In the genomic region with DNA sequence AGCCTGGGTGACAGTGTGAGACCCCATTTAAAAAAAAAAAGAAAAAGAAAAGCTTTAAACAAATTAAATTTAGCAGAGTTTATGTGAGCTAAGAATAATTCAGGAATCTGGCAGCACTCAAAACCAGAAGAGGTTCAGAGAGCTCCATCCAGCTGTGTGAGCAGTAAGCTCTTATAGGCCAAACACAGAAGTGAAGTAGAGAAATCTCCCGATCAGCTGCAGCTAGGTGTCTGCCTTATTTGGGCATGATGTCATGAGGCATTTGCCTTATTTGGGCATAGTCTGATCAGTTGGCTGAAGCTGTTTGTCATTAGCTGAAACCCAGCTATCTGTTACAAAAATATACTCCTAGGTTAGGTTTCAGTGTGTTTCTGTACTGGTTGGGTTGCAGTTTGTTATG, we compare ENCODE assay signal across 14 cellular contexts. TPM values are rescaled to one million over a fixed set of nuclear protein-coding genes. Genes with fewer than 3 reads are reported as not detected.
DNase-seq lines count a peak whose midpoint lies in the region; ATAC-seq, FAIRE-seq and TF ChIP-seq lines count a peak whose summit lies in the region.
"Had no signal": no experiment of that assay in that cellular context is flagged by ENCODE, and none has a peak within 500 bp of the region (broad histone marks: within the 10 kb centered on the region; RNA-seq: fewer than 3 reads in every experiment).

No MANE protein-coding gene starts in this region.

- no peak overlapping the region for H3K27ac ChIP-seq in HepG2 (ENCODE audit: extremely low read length, insufficient read depth, low read length)
- H3K27ac ChIP-seq in right lobe of liver: no peak overlapping the region
- no peak overlapping the region for H3K27ac ChIP-seq in GM23338 (ENCODE audit: low read depth)

- H3K4me1 Mint-ChIP-seq in GM23338: peaks cover 6% of the 10 kb centered on the region; the same call in 2 of the 3 replicates
- no peaks in the 10 kb centered on the region for H3K4me1 Mint-ChIP-seq in natural killer cell treated with Interleukin-12 subunit alpha and Interleukin-12 subunit beta and Interleukin-15 and Interleukin-18, amount 100 ng/mL, for 72 hours (ENCODE audit: low read depth in 2 of 2)

- peaks cover 12% of the 10 kb centered on the region for H3K27me3 Mint-ChIP-seq in GM23338 (ENCODE audit: insufficient read depth, low read depth, poor library complexity)
- peaks cover 20 to 42% of the 10 kb centered on the region in 2 donors for H3K27me3 Mint-ChIP-seq in natural killer cell treated with Interleukin-12 subunit alpha and Interleukin-12 subunit beta and Interleukin-15 and Interleukin-18, amount 100 ng/mL, for 72 hours

- TF ChIP-seq EP300 in HepG2 (IDR thresholded peaks at IDR 0.05; ENCODE audit: low read depth in 2 of 2, low read length in 2 of 2): no peak
- TF ChIP-seq EP300 in HepG2 (CRISPR knock-in tag; IDR thresholded peaks at IDR 0.05; ENCODE audit: borderline replicate concordance): no peak

- BruUV-seq in HepG2 (replicated peaks; lab: Mats Ljungman, UMichigan): no TSS peak

- no peak overlapping the region for H3K4me3 ChIP-seq in HepG2 (replicated peaks in 1 of 3; ENCODE audit: insufficient read depth in 1 of 3, low read depth in 2 of 3, low read length in 3 of 3)
- no peak overlapping the region for H3K4me3 ChIP-seq in right lobe of liver
- no peak overlapping the region for H3K4me3 ChIP-seq in GM23338

- no peak for ATAC-seq in HepG2
- no peak for ATAC-seq in right lobe of liver
- peak; percentile 27 for ATAC-seq in GM23338
- ATAC-seq in HG03457 (IDR thresholded peaks at IDR 0.05; ENCODE audit: unreplicated experiment): peak; percentile 29
- ATAC-seq in natural killer cell treated with Interleukin-12 subunit alpha and Interleukin-12 subunit beta and Interleukin-15 and Interleukin-18, amount 100 ng/mL, for 72 hours: no peak
- ATAC-seq: esophagus mucosa, Panc1 had no signal

- TF ChIP-seq POLR2A in HepG2 (IDR thresholded peaks at IDR 0.05; ENCODE audit: insufficient read depth in 1 of 2, low read depth in 2 of 2, low read length in 2 of 2): no peak
- no peak for TF ChIP-seq POLR2A in right lobe of liver (IDR thresholded peaks at IDR 0.05)

- H3K36me3 ChIP-seq in HepG2 (replicated peaks in 1 of 2; ENCODE audit: control insufficient read depth in 1 of 2, insufficient read depth in 2 of 2, low read length in 2 of 2) (no peaks in the 10 kb centered on the region), right lobe of liver (no peaks in the 10 kb centered on the region), GM23338 (ENCODE audit: insufficient read depth) (no peaks in the 10 kb centered on the region)

- H3K9me3 ChIP-seq in HepG2 (ENCODE audit: low read length) (no peaks in the 10 kb centered on the region), right lobe of liver (no peaks in the 10 kb centered on the region)

- H3K4me1 ChIP-seq in HepG2 (ENCODE audit: insufficient read depth, low read length): no peaks in the 10 kb centered on the region
- no peaks in the 10 kb centered on the region for H3K4me1 ChIP-seq in right lobe of liver
- no peaks in the 10 kb centered on the region for H3K4me1 ChIP-seq in GM23338 (ENCODE audit: insufficient read depth)

- no peak for DNase-seq in HepG2 (ENCODE audit: low spot score)
- DNase-seq in right lobe of liver: no peak
- DNase-seq in GM23338 (ENCODE audit: low spot score): peak; percentile 40
- no peak for DNase-seq in stimulated activated CD4-positive, alpha-beta T cell treated with anti-CD3 and anti-CD28 coated beads, Interleukin-4, amount 100 ng/mL, for 4 hours
- DNase-seq in NK-92 (lab: John Stamatoyannopoulos, UW; ENCODE audit: unreplicated experiment): no peak
- DNase-seq in natural killer cell treated with Interleukin-12 subunit alpha and Interleukin-12 subunit beta and Interleukin-15 and Interleukin-18, amount 100 ng/mL, for 72 hours (ENCODE audit: low spot score): no peak
- DNase-seq in COLO829 (ENCODE audit: low spot score): no peak
- DNase-seq: activated T-cell treated with anti-CD3 and anti-CD28 coated beads, Interleukin-2, amount 50 U/mL, for 24 hours; stimulated activated naive CD4-positive, alpha-beta T cell treated with Interleukin-2 at 50 U/mL for 16 hours had no signal

- TF ChIP-seq RAD21 in HepG2 (CRISPR knock-in tag; IDR thresholded peaks at IDR 0.05): no peak

- POLR2A ChIA-PET in HepG2 (lab: Yijun Ruan, JAX): no interaction called here

- H3K4me2 ChIP-seq in HepG2 (ENCODE audit: low read depth, low read length): no peak overlapping the region
- no peak overlapping the region for H3K4me2 ChIP-seq in GM23338

- H3K27me3 ChIP-seq in HepG2 (ENCODE audit: control insufficient read depth in 1 of 2, insufficient read depth in 2 of 2, low read length in 2 of 2) (peaks cover 1 to 23% of the 10 kb centered on the region in 2 experiments; a peak in 2 of 5 replicates), right lobe of liver (no peaks in the 10 kb centered on the region), GM23338 (ENCODE audit: insufficient read depth) (peaks cover 17% of the 10 kb centered on the region; the same call in 1 of the 2 replicates)

- no peak overlapping the region for H3K9ac ChIP-seq in HepG2 (ENCODE audit: insufficient read depth, low read depth, low read length)

- intact Hi-C loops in HepG2 (cut with micrococcal nuclease; ENCODE audit: unreplicated experiment): loop anchor here (5.0 kb wide), 1 partner anchor 403 kb away; no protein-coding TSS in a partner anchor
- intact Hi-C loops in right lobe of liver (cut with DNase I): no loop called here

- no peaks in the 10 kb centered on the region; the same call in 2 of the 3 replicates for H3K36me3 Mint-ChIP-seq in GM23338 (ENCODE audit: low read depth)
- H3K36me3 Mint-ChIP-seq in natural killer cell treated with Interleukin-12 subunit alpha and Interleukin-12 subunit beta and Interleukin-15 and Interleukin-18, amount 100 ng/mL, for 72 hours: no peaks in the 10 kb centered on the region

- no peak overlapping the region for H3K4me3 Mint-ChIP-seq in GM23338
- no peak overlapping the region for H3K4me3 Mint-ChIP-seq in natural killer cell treated with Interleukin-12 subunit alpha and Interleukin-12 subunit beta and Interleukin-15 and Interleukin-18, amount 100 ng/mL, for 72 hours
- H3K4me3 Mint-ChIP-seq: activated T-cell treated with anti-CD3 and anti-CD28 coated beads, Interleukin-2, amount 50 U/mL, for 24 hours had no signal

- no peaks in the 10 kb centered on the region for H3K79me2 ChIP-seq in HepG2 (ENCODE audit: insufficient read depth, low read length)
- no peaks in the 10 kb centered on the region for H3K79me2 ChIP-seq in GM23338 (replicated peaks; ENCODE audit: insufficient read depth)

- H4K20me1 ChIP-seq in HepG2 (ENCODE audit: insufficient read depth, low read length) (no peaks in the 10 kb centered on the region), GM23338 (replicated peaks; ENCODE audit: insufficient read depth) (no peaks in the 10 kb centered on the region)

- H3F3A ChIP-seq in GM23338 (replicated peaks; ENCODE audit: low read depth): no peaks in the 10 kb centered on the region

- H3K9me2 ChIP-seq in GM23338 (ENCODE audit: insufficient read depth): no peaks in the 10 kb centered on the region; the same call in 1 of the 2 replicates

- 0% methylated on average over 1 of the region's 1 CpG for WGBS in HepG2 (ENCODE audit: low lambda C conversion rate)
- 33% methylated on average over 1 of the region's 1 CpG for WGBS in right lobe of liver (ENCODE audit: insufficient coverage, low coverage, low lambda C conversion rate, missing lambda C conversion rate)

- CTCF ChIA-PET in HepG2 (lab: Yijun Ruan, JAX; ENCODE audit: low intra/inter-chr PET ratio, low total read pairs): no interaction called here

- no peak for FAIRE-seq in HepG2 (lab: Jason Lieb, UNC)
- FAIRE-seq: bronchial epithelial cell, TTC549 had no signal

- TF ChIP-seq CTCF in HepG2 (CRISPR knock-in tag; IDR thresholded peaks at IDR 0.05) (no peak), right lobe of liver (IDR thresholded peaks at IDR 0.05) (no peak), GM23338 (conservative IDR thresholded peaks at IDR 0.05; ENCODE audit: low read depth in 2 of 2) (no peak)

- peaks cover 10% of the 10 kb centered on the region; the same call in 2 of the 3 replicates for H3K9me3 Mint-ChIP-seq in GM23338
- no peaks in the 10 kb centered on the region for H3K9me3 Mint-ChIP-seq in natural killer cell treated with Interleukin-12 subunit alpha and Interleukin-12 subunit beta and Interleukin-15 and Interleukin-18, amount 100 ng/mL, for 72 hours
- H3K9me3 Mint-ChIP-seq: activated T-cell treated with anti-CD3 and anti-CD28 coated beads, Interleukin-2, amount 50 U/mL, for 24 hours had no signal

- H3K27ac Mint-ChIP-seq in GM23338: no peak overlapping the region
- no peak overlapping the region for H3K27ac Mint-ChIP-seq in natural killer cell treated with Interleukin-12 subunit alpha and Interleukin-12 subunit beta and Interleukin-15 and Interleukin-18, amount 100 ng/mL, for 72 hours
- H3K27ac Mint-ChIP-seq: activated T-cell treated with anti-CD3 and anti-CD28 coated beads, Interleukin-2, amount 50 U/mL, for 24 hours had no signal

- H2AFZ ChIP-seq in HepG2 (ENCODE audit: low read length) (no peak overlapping the region), GM23338 (no peak overlapping the region)

- in situ Hi-C loops in HepG2 (cut with HindIII; ENCODE audit: extremely low pct_ligation_motif_present, low pct_unique_long_range_greater_than_20kb): no loop called here

RNA-seq across cellular contexts. Expression of a gene that starts 8.2 kb away (rescaled TPM):
- total RNA-seq in HepG2 (2016; rRNA removed; fragmentation: Illumina TruSeq; extraction: Trizol): not detected in 2 replicates
- total RNA-seq in HepG2 (2016; cell fraction: cytosol; rRNA removed; fragmentation: Illumina TruSeq; extraction: Trizol; ENCODE audit: low read depth): not detected in 2 replicates
- not detected in 2 replicates for total RNA-seq in HepG2 (2016; cell fraction: insoluble cytoplasmic fraction; rRNA removed; fragmentation: Illumina TruSeq; extraction: Trizol)
- not detected in 2 replicates for total RNA-seq in HepG2 (2016; cell fraction: membrane; rRNA removed; fragmentation: Illumina TruSeq; extraction: Trizol)
- not detected in 2 replicates for total RNA-seq in HepG2 (2016; cell fraction: nucleus; rRNA removed; fragmentation: Illumina TruSeq; extraction: Trizol)
- not detected in 2 replicates for polyA plus RNA-seq in HepG2 (2011; rRNA removed)
- not detected in 2 replicates for polyA plus RNA-seq in HepG2 (2011; cell fraction: cytosol; rRNA removed)
- not detected in 2 replicates for polyA plus RNA-seq in HepG2 (2011; cell fraction: nucleus; rRNA removed)
- not detected in 2 replicates for polyA plus RNA-seq in HepG2 (2012)
- not detected in 2 replicates for polyA plus RNA-seq in HepG2 (2016; cell fraction: cytosol; fragmentation: Illumina TruSeq; extraction: Trizol; ENCODE audit: low read depth)
- polyA plus RNA-seq in HepG2 (2016; cell fraction: insoluble cytoplasmic fraction; fragmentation: Illumina TruSeq; extraction: Trizol; ENCODE audit: low read depth): not detected in 2 replicates
- polyA plus RNA-seq in HepG2 (2016; cell fraction: membrane; fragmentation: Illumina TruSeq; extraction: Trizol; ENCODE audit: low read depth): not detected in 2 replicates
- polyA plus RNA-seq in HepG2 (2016; cell fraction: nucleus; fragmentation: Illumina TruSeq; extraction: Trizol; ENCODE audit: insufficient read depth, low read depth): not detected in 2 replicates
- 0.10 TPM in 1 of 2 replicates, not detected in the other for polyA minus RNA-seq in HepG2 (2011; rRNA and poly(A)+ RNA removed; ENCODE audit: low replicate concordance)
- polyA minus RNA-seq in HepG2 (2011; cell fraction: cytosol; rRNA and poly(A)+ RNA removed): not detected in 2 replicates
- polyA minus RNA-seq in HepG2 (2011; cell fraction: nucleus; rRNA and poly(A)+ RNA removed): not detected in 2 replicates
- not detected for total RNA-seq in right lobe of liver
- not detected in 2 replicates for total RNA-seq in GM23338 (2014; rRNA removed; shearing (Covaris generic))
- 0.14 and 0.44 TPM in 2 replicates for polyA plus RNA-seq in GM23338 (2016; fragmentation: Nextera tagmentation; extraction: Ambion mirVana)
- total RNA-seq in natural killer cell treated with Interleukin-12 subunit alpha and Interleukin-12 subunit beta and Interleukin-15 and Interleukin-18, amount 100 ng/mL, for 72 hours: not detected
- total RNA-seq: bronchial epithelial cell, esophagus mucosa had no signal

RNA-seq across cellular contexts. Expression of a gene that starts 20.3 kb away (rescaled TPM):
- total RNA-seq in HepG2 (2016; rRNA removed; fragmentation: Illumina TruSeq; extraction: Trizol) (not detected in 2 replicates), right lobe of liver (not detected)
- not detected in 2 replicates for total RNA-seq in HepG2 (2016; cell fraction: cytosol; rRNA removed; fragmentation: Illumina TruSeq; extraction: Trizol; ENCODE audit: low read depth)
- not detected in 2 replicates for total RNA-seq in HepG2 (2016; cell fraction: insoluble cytoplasmic fraction; rRNA removed; fragmentation: Illumina TruSeq; extraction: Trizol)
- total RNA-seq in HepG2 (2016; cell fraction: membrane; rRNA removed; fragmentation: Illumina TruSeq; extraction: Trizol): not detected in 2 replicates
- total RNA-seq in HepG2 (2016; cell fraction: nucleus; rRNA removed; fragmentation: Illumina TruSeq; extraction: Trizol): not detected in 2 replicates
- polyA plus RNA-seq in HepG2 (2011; rRNA removed) (not detected in 2 replicates), GM23338 (2016; fragmentation: Nextera tagmentation; extraction: Ambion mirVana) (not detected in 2 replicates)
- polyA plus RNA-seq in HepG2 (2011; cell fraction: cytosol; rRNA removed): not detected in 2 replicates
- polyA plus RNA-seq in HepG2 (2011; cell fraction: nucleus; rRNA removed): not detected in 2 replicates
- polyA plus RNA-seq in HepG2 (2012): not detected in 2 replicates
- not detected in 2 replicates for polyA plus RNA-seq in HepG2 (2016; cell fraction: cytosol; fragmentation: Illumina TruSeq; extraction: Trizol; ENCODE audit: low read depth)
- not detected in 2 replicates for polyA plus RNA-seq in HepG2 (2016; cell fraction: insoluble cytoplasmic fraction; fragmentation: Illumina TruSeq; extraction: Trizol; ENCODE audit: low read depth)
- polyA plus RNA-seq in HepG2 (2016; cell fraction: membrane; fragmentation: Illumina TruSeq; extraction: Trizol; ENCODE audit: low read depth): not detected in 2 replicates
- polyA plus RNA-seq in HepG2 (2016; cell fraction: nucleus; fragmentation: Illumina TruSeq; extraction: Trizol; ENCODE audit: insufficient read depth, low read depth): not detected in 2 replicates
- polyA minus RNA-seq in HepG2 (2011; rRNA and poly(A)+ RNA removed; ENCODE audit: low replicate concordance): not detected in 2 replicates
- polyA minus RNA-seq in HepG2 (2011; cell fraction: cytosol; rRNA and poly(A)+ RNA removed): not detected in 2 replicates
- polyA minus RNA-seq in HepG2 (2011; cell fraction: nucleus; rRNA and poly(A)+ RNA removed): not detected in 2 replicates
- not detected in 2 replicates for total RNA-seq in GM23338 (2014; rRNA removed; shearing (Covaris generic))
- total RNA-seq in natural killer cell treated with Interleukin-12 subunit alpha and Interleukin-12 subunit beta and Interleukin-15 and Interleukin-18, amount 100 ng/mL, for 72 hours: not detected
- total RNA-seq: bronchial epithelial cell, esophagus mucosa had no signal

RNA-seq across cellular contexts. Expression of a gene that starts 40.4 kb away (rescaled TPM):
- not detected in 2 replicates for total RNA-seq in HepG2 (2016; rRNA removed; fragmentation: Illumina TruSeq; extraction: Trizol)
- not detected in 2 replicates for total RNA-seq in HepG2 (2016; cell fraction: cytosol; rRNA removed; fragmentation: Illumina TruSeq; extraction: Trizol; ENCODE audit: low read depth)
- total RNA-seq in HepG2 (2016; cell fraction: insoluble cytoplasmic fraction; rRNA removed; fragmentation: Illumina TruSeq; extraction: Trizol): not detected in 2 replicates
- total RNA-seq in HepG2 (2016; cell fraction: membrane; rRNA removed; fragmentation: Illumina TruSeq; extraction: Trizol): not detected in 2 replicates
- not detected in 2 replicates for total RNA-seq in HepG2 (2016; cell fraction: nucleus; rRNA removed; fragmentation: Illumina TruSeq; extraction: Trizol)
- polyA plus RNA-seq in HepG2 (2011; rRNA removed): not detected in 2 replicates
- polyA plus RNA-seq in HepG2 (2011; cell fraction: cytosol; rRNA removed): not detected in 2 replicates
- polyA plus RNA-seq in HepG2 (2011; cell fraction: nucleus; rRNA removed): not detected in 2 replicates
- not detected in 2 replicates for polyA plus RNA-seq in HepG2 (2012)
- polyA plus RNA-seq in HepG2 (2016; cell fraction: cytosol; fragmentation: Illumina TruSeq; extraction: Trizol; ENCODE audit: low read depth): not detected in 2 replicates
- not detected in 2 replicates for polyA plus RNA-seq in HepG2 (2016; cell fraction: insoluble cytoplasmic fraction; fragmentation: Illumina TruSeq; extraction: Trizol; ENCODE audit: low read depth)
- not detected in 2 replicates for polyA plus RNA-seq in HepG2 (2016; cell fraction: membrane; fragmentation: Illumina TruSeq; extraction: Trizol; ENCODE audit: low read depth)
- not detected in 2 replicates for polyA plus RNA-seq in HepG2 (2016; cell fraction: nucleus; fragmentation: Illumina TruSeq; extraction: Trizol; ENCODE audit: insufficient read depth, low read depth)
- polyA minus RNA-seq in HepG2 (2011; rRNA and poly(A)+ RNA removed; ENCODE audit: low replicate concordance): not detected in 2 replicates
- polyA minus RNA-seq in HepG2 (2011; cell fraction: cytosol; rRNA and poly(A)+ RNA removed): not detected in 2 replicates
- not detected in 2 replicates for polyA minus RNA-seq in HepG2 (2011; cell fraction: nucleus; rRNA and poly(A)+ RNA removed)
- not detected for total RNA-seq in right lobe of liver
- not detected in 2 replicates for total RNA-seq in GM23338 (2014; rRNA removed; shearing (Covaris generic))
- not detected in 2 replicates for polyA plus RNA-seq in GM23338 (2016; fragmentation: Nextera tagmentation; extraction: Ambion mirVana)
- total RNA-seq in natural killer cell treated with Interleukin-12 subunit alpha and Interleukin-12 subunit beta and Interleukin-15 and Interleukin-18, amount 100 ng/mL, for 72 hours: not detected
- total RNA-seq: bronchial epithelial cell, esophagus mucosa had no signal

Comparison
In these comparisons a context has a peak if more than half of its experiments do, and no peak if none do; other contexts are left out.
1. ATAC-seq: peak in GM23338 (single experiment) and HG03457 (single experiment); none in HepG2 (single experiment), right lobe of liver (0 of 4) and natural killer cell treated with Interleukin-12 subunit alpha and Interleukin-12 subunit beta and Interleukin-15 and Interleukin-18, amount 100 ng/mL, for 72 hours (0 of 2).